23 cellular contexts compared by ENCODE assay signal in the genomic region with DNA sequence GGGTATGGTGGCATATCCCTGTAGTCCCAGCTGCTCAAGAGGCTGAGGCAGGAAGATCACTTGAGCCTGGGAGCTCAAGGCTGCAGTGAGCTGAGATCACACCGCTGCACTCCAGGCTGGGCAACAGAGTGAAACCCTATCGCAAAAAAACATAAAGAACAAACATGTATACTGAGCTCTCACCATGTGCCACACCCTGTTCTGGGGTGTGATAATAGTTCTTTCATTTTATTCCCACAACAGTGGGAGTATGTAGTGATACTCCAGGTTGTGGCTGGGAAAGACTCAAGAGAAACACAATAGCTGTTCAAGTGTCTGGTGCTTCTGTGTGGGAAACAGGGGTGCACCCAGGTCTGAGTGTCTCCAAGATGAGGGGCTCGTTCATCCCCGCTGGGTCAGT.
A peak's percentile ranks its signal among the peaks of the same experiment; 100 is the strongest.
DNase-seq lines count a peak whose midpoint lies in the region; ATAC-seq, FAIRE-seq and TF ChIP-seq lines count a peak whose summit lies in the region.
"Had no signal": no experiment of that assay in that cellular context is flagged by ENCODE, and none has a peak within 500 bp of the region (broad histone marks: within the 10 kb centered on the region; RNA-seq: fewer than 3 reads in every experiment).

No MANE protein-coding gene starts in this region.

- POLR2A ChIA-PET in K562 (lab: Yijun Ruan, JAX), result interaction anchor here (0.9 to 1.2 kb wide), 2 partner anchors 11 to 19 kb away, joined by 3 read pairs; no protein-coding TSS in a partner anchor

- DNase-seq in Right ventricle myocardium inferior (ENCODE audit: missing footprints) (peak; percentile 11), right atrium auricular region (ENCODE audit: low spot score) (no peak), K562 (ENCODE audit: extremely low read depth in 1 of 4, low spot score in 3 of 4) (peak; percentile 32 to 68 (median 58)), pancreas (no peak), DMS114 treated with DMSO at 0.1 percent for 48 hours (lab: John Stamatoyannopoulos, UW; ENCODE audit: unreplicated experiment) (no peak), testis (no peak)
- DNase-seq: ACHN; CD4-positive, alpha-beta T cell; COR-L47; DMS79 treated with DMSO at 0.1 percent for 48 hours; GM23248; H9; HFFc6; MM.1S; NCI-H1048; NCI-H1417 treated with DMSO at 0.1 percent for 48 hours; NCI-H187; NCI-H774; NK-92 treated with Interleukin-12 subunit alpha and Interleukin-12 subunit beta, amount 100 ng/mL, for 24 hours; SJCRH30 had no signal

- H4K20me1 ChIP-seq in K562 (replicated peaks; ENCODE audit: control insufficient read depth, insufficient read depth, low read length), result no peaks in the 10 kb centered on the region

- H3K36me3 ChIP-seq in right atrium auricular region (peaks cover 13% of the 10 kb centered on the region), K562 (ENCODE audit: control insufficient read depth, insufficient read depth, low read length) (peaks cover 11% of the 10 kb centered on the region; the same call in 1 of the 3 replicates), pancreas (peaks cover 0 to 6% (median 0%) of the 10 kb centered on the region in 3 donors), testis (ENCODE audit: low read depth, missing control alignments) (no peaks in the 10 kb centered on the region)
- H3K36me3 ChIP-seq: SJCRH30 had no signal

- H3K4me1 ChIP-seq in right atrium auricular region (peaks cover 3 to 35% of the 10 kb centered on the region in 2 donors), K562 (replicated peaks in 1 of 2; ENCODE audit: control insufficient read depth in 2 of 2, insufficient read depth in 2 of 2, low read length in 2 of 2) (peaks cover 33 to 45% of the 10 kb centered on the region in 2 experiments), pancreas (no peaks in the 10 kb centered on the region), testis (peaks cover 14% of the 10 kb centered on the region)
- H3K4me1 ChIP-seq: SJCRH30 had no signal

- in situ Hi-C loops in K562 (cut with MboI), result no loop called here

- H3K9me1 ChIP-seq in K562 (ENCODE audit: control insufficient read depth, insufficient read depth, low read length), result no peaks in the 10 kb centered on the region

- no peak overlapping the region for H3K4me3 ChIP-seq in right atrium auricular region
- no peak overlapping the region for H3K4me3 ChIP-seq in K562
- no peak overlapping the region for H3K4me3 ChIP-seq in pancreas
- H3K4me3 ChIP-seq in testis, result no peak overlapping the region
- H3K4me3 ChIP-seq: BLaER1, GM23248, SJCRH30 had no signal

- CTCF ChIA-PET in K562 (lab: Yijun Ruan, JAX; ENCODE audit: low intra/inter-chr PET ratio), result no interaction called here

- TF ChIP-seq RAD21 in K562 (CRISPR knock-in tag; conservative IDR thresholded peaks at IDR 0.05 in 1 of 2, IDR thresholded peaks at IDR 0.05 in 1 of 2), result no peak

- H3K9ac ChIP-seq in K562 (ENCODE audit: insufficient read depth in 1 of 2, low read depth in 2 of 2, low read length in 2 of 2), result peak overlapping the region in 1 of 2 experiments; percentile 39; a peak in 1 of 4 replicates
- H3K9ac ChIP-seq: BLaER1, GM23248 had no signal

- intact Hi-C loops in Right ventricle myocardium inferior (cut with DNase I), result no loop called here
- intact Hi-C loops in K562 (cut with micrococcal nuclease), result no loop called here
- intact Hi-C loops in pancreas (cut with DNase I), result no loop called here
- intact Hi-C loops in testis (cut with DNase I; ENCODE audit: low total_unique reads), result no loop called here

- TF ChIP-seq EP300 in K562 (IDR thresholded peaks at IDR 0.05; ENCODE audit: low read length), result 0 out of 2 replicates have a peak, but pooled peaks have one; percentile 25

- TF ChIP-seq CTCF in right atrium auricular region (IDR thresholded peaks at IDR 0.05) (no peak), VCaP (conservative IDR thresholded peaks at IDR 0.05) (no peak), K562 (IDR thresholded peaks at IDR 0.05 in 2 of 3, conservative IDR thresholded peaks at IDR 0.05 in 1 of 3; ENCODE audit: insufficient read depth in 2 of 3, low read depth in 1 of 3, low read length in 3 of 3) (no peak), pancreas (IDR thresholded peaks at IDR 0.05) (no peak), testis (IDR thresholded peaks at IDR 0.05) (no peak)

- TF ChIP-seq POLR2A in K562 (conservative IDR thresholded peaks at IDR 0.05), result no peak
- no peak for TF ChIP-seq POLR2A in testis (IDR thresholded peaks at IDR 0.05)

- no peaks in the 10 kb centered on the region for H3K79me2 ChIP-seq in K562 (ENCODE audit: control insufficient read depth, insufficient read depth, low read length)

- H3K27ac ChIP-seq in right atrium auricular region (no peak overlapping the region), VCaP (peak overlapping the region; percentile 76), K562 (ENCODE audit: extremely low read depth, low read depth, low read length) (no peak overlapping the region), pancreas (no peak overlapping the region), testis (no peak overlapping the region)
- H3K27ac ChIP-seq: BLaER1, GM23248, SJCRH30 had no signal

- H3K9me3 ChIP-seq in right atrium auricular region (no peaks in the 10 kb centered on the region), K562 (replicated peaks; ENCODE audit: control insufficient read depth, insufficient read depth, low read depth, low read length) (no peaks in the 10 kb centered on the region), pancreas (no peaks in the 10 kb centered on the region), testis (no peaks in the 10 kb centered on the region)
- H3K9me3 ChIP-seq: SJCRH30 had no signal

- H3K4me2 ChIP-seq in K562 (ENCODE audit: insufficient read depth, low read length), result 0 out of 2 replicates have a peak overlapping the region, but pooled peaks have one; percentile 1
- H3K4me2 ChIP-seq: BLaER1 had no signal

- WGBS in K562 (ENCODE audit: insufficient coverage, low coverage, missing lambda C conversion rate), result 23% methylated on average over 4 of the region's 4 CpGs
- 92 to 97% methylated on average over 4 of the region's 4 CpGs for WGBS in pancreas, 2 donors
- 94 to 96% methylated on average over 4 of the region's 4 CpGs for WGBS in testis, 2 donors

- no peaks in the 10 kb centered on the region for H3K27me3 ChIP-seq in right atrium auricular region
- H3K27me3 ChIP-seq in K562 (ENCODE audit: control insufficient read depth in 2 of 2, insufficient read depth in 2 of 2, low read length in 2 of 2), result no peaks in the 10 kb centered on the region
- H3K27me3 ChIP-seq in pancreas, result no peaks in the 10 kb centered on the region
- H3K27me3 ChIP-seq in testis, result no peaks in the 10 kb centered on the region
- H3K27me3 ChIP-seq: BLaER1, SJCRH30 had no signal

- ATAC-seq in Right ventricle myocardium inferior (no peak), K562 (peak; percentile 65), pancreas (no peak)
- ATAC-seq: Panc1 had no signal

- BruUV-seq in K562 (replicated peaks; lab: Mats Ljungman, UMichigan), result no TSS peak

- H2AFZ ChIP-seq in K562 (ENCODE audit: low read depth, low read length), result no peak overlapping the region
- H2AFZ ChIP-seq: GM23248 had no signal

- FAIRE-seq in K562 (lab: Jason Lieb, UNC) (peak; percentile 19), pancreas (lab: Jason Lieb, UNC) (no peak)

TF ChIP-seq in K562, 482 proteins besides CTCF, POLR2A, EP300 and RAD21 (continues in another document):
- peak; percentile 41 for TF ChIP-seq CBFA2T2 (conservative IDR thresholded peaks at IDR 0.05)
- TF ChIP-seq, protein P1, sequence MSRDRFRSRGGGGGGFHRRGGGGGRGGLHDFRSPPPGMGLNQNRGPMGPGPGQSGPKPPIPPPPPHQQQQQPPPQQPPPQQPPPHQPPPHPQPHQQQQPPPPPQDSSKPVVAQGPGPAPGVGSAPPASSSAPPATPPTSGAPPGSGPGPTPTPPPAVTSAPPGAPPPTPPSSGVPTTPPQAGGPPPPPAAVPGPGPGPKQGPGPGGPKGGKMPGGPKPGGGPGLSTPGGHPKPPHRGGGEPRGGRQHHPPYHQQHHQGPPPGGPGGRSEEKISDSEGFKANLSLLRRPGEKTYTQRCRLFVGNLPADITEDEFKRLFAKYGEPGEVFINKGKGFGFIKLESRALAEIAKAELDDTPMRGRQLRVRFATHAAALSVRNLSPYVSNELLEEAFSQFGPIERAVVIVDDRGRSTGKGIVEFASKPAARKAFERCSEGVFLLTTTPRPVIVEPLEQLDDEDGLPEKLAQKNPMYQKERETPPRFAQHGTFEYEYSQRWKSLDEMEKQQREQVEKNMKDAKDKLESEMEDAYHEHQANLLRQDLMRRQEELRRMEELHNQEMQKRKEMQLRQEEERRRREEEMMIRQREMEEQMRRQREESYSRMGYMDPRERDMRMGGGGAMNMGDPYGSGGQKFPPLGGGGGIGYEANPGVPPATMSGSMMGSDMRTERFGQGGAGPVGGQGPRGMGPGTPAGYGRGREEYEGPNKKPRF (IDR thresholded peaks at IDR 0.05; ENCODE audit: low read depth, low read length), result no peak
- peak in 1 of 2 experiments; percentile 37; a peak in 2 of 4 replicates for TF ChIP-seq FOXA3 (CRISPR knock-in tag; conservative IDR thresholded peaks at IDR 0.05 in 1 of 2, IDR thresholded peaks at IDR 0.05 in 1 of 2)
- no peak for TF ChIP-seq RBBP5 (IDR thresholded peaks at IDR 0.05; ENCODE audit: borderline replicate concordance, insufficient read depth, low read length, poor library complexity, severe bottlenecking)
- TF ChIP-seq, protein P2, sequence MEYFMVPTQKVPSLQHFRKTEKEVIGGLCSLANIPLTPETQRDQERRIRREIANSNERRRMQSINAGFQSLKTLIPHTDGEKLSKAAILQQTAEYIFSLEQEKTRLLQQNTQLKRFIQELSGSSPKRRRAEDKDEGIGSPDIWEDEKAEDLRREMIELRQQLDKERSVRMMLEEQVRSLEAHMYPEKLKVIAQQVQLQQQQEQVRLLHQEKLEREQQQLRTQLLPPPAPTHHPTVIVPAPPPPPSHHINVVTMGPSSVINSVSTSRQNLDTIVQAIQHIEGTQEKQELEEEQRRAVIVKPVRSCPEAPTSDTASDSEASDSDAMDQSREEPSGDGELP (CRISPR knock-in tag; IDR thresholded peaks at IDR 0.05; ENCODE audit: borderline replicate concordance), result 0 out of 2 replicates have a peak, but pooled peaks have one; percentile 32
- no peak for TF ChIP-seq NFE2L1 (tag; IDR thresholded peaks at IDR 0.05; ENCODE audit: borderline replicate concordance, low read depth)
- TF ChIP-seq ZNF766 (CRISPR knock-in tag; conservative IDR thresholded peaks at IDR 0.05), result no peak
- no peak for TF ChIP-seq SAP30 (IDR thresholded peaks at IDR 0.05; ENCODE audit: borderline replicate concordance, insufficient read depth, low read depth, low read length, poor library complexity, severe bottlenecking)

Comparison
In these comparisons a context has a peak if more than half of its experiments do, and no peak if none do; other contexts are left out.
1. DNase-seq: peak in Right ventricle myocardium inferior (single experiment) and K562 (4 of 4); none in right atrium auricular region (single experiment), pancreas (0 of 6), DMS114 treated with DMSO at 0.1 percent for 48 hours (single experiment) and testis (single experiment).